7 cellular contexts compared by ENCODE assay signal in genomic region chr7:73606801-73607691, GRCh38. TPM values are rescaled to one million over a fixed set of nuclear protein-coding genes. Genes with fewer than 3 reads are reported as not detected.
DNase-seq lines count a peak whose midpoint lies in the region; FAIRE-seq and TF ChIP-seq lines count a peak whose summit lies in the region.

No MANE protein-coding gene starts in this region.

- peak; percentile 69 for FAIRE-seq in GM12891 (lab: Jason Lieb, UNC)

- TF ChIP-seq POLR2A in GM12891 (IDR thresholded peaks at IDR 0.05; ENCODE audit: low read depth, low read length) = no peak

- peak; percentile 92 for DNase-seq in GM12891 (ENCODE audit: insufficient read length, low spot score)
- DNase-seq in NCI-H1105 treated with DMSO at 0.1 percent for 48 hours (lab: John Stamatoyannopoulos, UW) = peak; percentile 14
- peak; percentile 66 for DNase-seq in activated CD4-positive, alpha-beta T cell treated with anti-CD3 and anti-CD28 coated beads, Interleukin-2, amount 50 U/mL, for 1 hour
- peak; percentile 91 for DNase-seq in ecto neural progenitor cell (ENCODE audit: low spot score)
- DNase-seq in lung microvascular endothelial cell (ENCODE audit: low read depth in 2 of 2) = peak; percentile 28 to 55
- DNase-seq in stimulated activated CD8-positive, alpha-beta memory T cell treated with anti-CD3 and anti-CD28 coated beads, Interleukin-4, amount 100 ng/mL, for 24 hours (ENCODE audit: low read depth) = peak; percentile 39
- DNase-seq in GOT3 (lab: John Stamatoyannopoulos, UW) = no peak

TF ChIP-seq in GM12891, 5 proteins besides CTCF, POLR2A, EP300 and RAD21:
- no peak for TF ChIP-seq TAF1 (IDR thresholded peaks at IDR 0.05; ENCODE audit: low read depth, low read length)
- no peak for TF ChIP-seq PAX5 (IDR thresholded peaks at IDR 0.05; ENCODE audit: insufficient read depth, low read length, severe bottlenecking)
- TF ChIP-seq POU2F2 (IDR thresholded peaks at IDR 0.05; ENCODE audit: low read depth, low read length) = no peak
- no peak for TF ChIP-seq SPI1 (IDR thresholded peaks at IDR 0.05; ENCODE audit: low read depth, low read length)
- TF ChIP-seq POLR2AphosphoS5 (IDR thresholded peaks at IDR 0.05; ENCODE audit: low read depth, low read length) = no peak

RNA-seq across cellular contexts. Expression of gene MLXIPL, which starts 17.3 kb away (rescaled TPM):
- polyA plus RNA-seq in GM12891 (2012; ENCODE audit: low read depth, missing spikeins) = not detected
- total RNA-seq in lung microvascular endothelial cell = not detected in 2 replicates

RNA-seq across cellular contexts. Expression of gene TBL2, which starts 28.7 kb away (rescaled TPM):
- 15.2 TPM for polyA plus RNA-seq in GM12891 (2012; ENCODE audit: low read depth, missing spikeins)
- total RNA-seq in lung microvascular endothelial cell = 37.0 and 40.7 TPM in 2 replicates

RNA-seq across cellular contexts. Expression of gene BCL7B, which starts 49.6 kb away (rescaled TPM):
- polyA plus RNA-seq in GM12891 (2012; ENCODE audit: low read depth, missing spikeins) = 40.6 TPM
- total RNA-seq in lung microvascular endothelial cell = 17.2 and 22.6 TPM in 2 replicates
